ENCODE assay signal across 11 cellular contexts in the genomic region with DNA sequence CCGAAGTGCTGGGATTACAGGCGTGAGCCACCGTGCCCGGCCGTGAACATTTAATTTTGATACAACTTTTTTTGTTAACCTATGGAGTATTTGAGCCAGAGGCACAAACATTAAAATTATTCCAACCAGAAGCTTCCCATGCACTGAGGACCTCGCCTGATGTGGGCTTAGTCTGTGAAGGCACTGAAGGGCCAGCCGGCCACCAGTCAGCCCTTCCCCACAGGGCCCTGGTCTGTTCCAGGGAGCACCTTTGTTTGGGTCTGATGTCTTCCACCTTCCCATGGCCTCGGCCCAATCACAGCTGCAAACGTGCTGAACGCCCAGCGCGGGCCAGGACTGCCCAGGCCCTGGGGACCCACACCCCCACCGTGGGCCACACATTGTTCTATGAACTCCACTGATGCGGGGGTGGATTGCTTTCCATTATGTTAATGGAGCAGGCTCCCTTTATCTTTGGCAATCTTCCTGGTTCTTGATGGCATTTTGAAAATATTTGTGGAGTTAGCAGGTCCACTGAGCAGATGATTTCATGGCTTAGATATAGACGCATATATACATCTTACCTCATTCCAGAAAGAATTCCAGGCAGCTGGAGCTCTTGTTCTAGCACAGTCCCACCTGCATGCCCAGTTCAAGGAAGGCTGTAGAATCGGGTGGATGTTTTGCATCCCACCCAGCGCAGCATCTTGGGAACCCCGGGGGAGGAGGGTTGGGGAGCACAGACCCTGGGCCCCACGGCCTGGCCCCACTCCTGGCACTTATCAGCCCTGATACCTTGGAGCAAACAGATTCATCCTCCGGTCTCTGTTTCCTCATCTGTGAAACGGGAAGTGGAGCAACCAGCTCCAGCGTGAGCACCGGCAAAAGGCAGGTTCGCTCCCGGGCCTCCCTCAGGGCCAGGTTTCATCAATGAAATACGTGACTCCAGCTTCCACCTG. TPM values are rescaled to one million over a fixed set of nuclear protein-coding genes. Genes with fewer than 3 reads are reported as not detected.
DNase-seq lines count a peak whose midpoint lies in the region; ATAC-seq and TF ChIP-seq lines count a peak whose summit lies in the region.
"Had no signal": no experiment of that assay in that cellular context is flagged by ENCODE, and none has a peak within 500 bp of the region (broad histone marks: within the 10 kb centered on the region; RNA-seq: fewer than 3 reads in every experiment).

No MANE protein-coding gene starts in this region.

- H3K36me3 Mint-ChIP-seq in activated CD4-positive, alpha-beta memory T cell treated with anti-CD3 and anti-CD28 coated beads for 36 hours, result no peaks in the 10 kb centered on the region
- H3K36me3 Mint-ChIP-seq: CD4-positive, CD25-positive, alpha-beta regulatory T cell had no signal

- no peaks in the 10 kb centered on the region for H3K27me3 Mint-ChIP-seq in activated CD4-positive, alpha-beta memory T cell treated with anti-CD3 and anti-CD28 coated beads for 36 hours

- no TSS peak for BruUV-seq in A673 (replicated peaks; lab: Mats Ljungman, UMichigan)

- H3K9me3 Mint-ChIP-seq in activated CD4-positive, alpha-beta memory T cell treated with anti-CD3 and anti-CD28 coated beads for 36 hours, result no peaks in the 10 kb centered on the region
- H3K9me3 Mint-ChIP-seq: CD4-positive, CD25-positive, alpha-beta regulatory T cell had no signal

- H3K36me3 ChIP-seq in A673 (ENCODE audit: insufficient read depth, low read length, poor library complexity, severe bottlenecking), result no peaks in the 10 kb centered on the region
- H3K36me3 ChIP-seq in heart right ventricle, result no peaks in the 10 kb centered on the region
- H3K36me3 ChIP-seq: upper lobe of left lung had no signal

- POLR2A ChIA-PET in A673 (lab: Charles Lee; ENCODE audit: low non-redundant PET), result no interaction called here
- POLR2A ChIA-PET in activated CD4-positive, alpha-beta memory T cell treated with anti-CD3 and anti-CD28 coated beads for 36 hours (lab: Charles Lee), result interaction anchor here (0.5 kb wide), 1 partner anchor 106 kb away, joined by 3 read pairs; no protein-coding TSS in a partner anchor

- intact Hi-C loops in A673 (cut with micrococcal nuclease; ENCODE audit: unreplicated experiment), result no loop called here
- intact Hi-C loops in heart right ventricle (cut with DNase I), result no loop called here
- intact Hi-C loops in activated CD4-positive, alpha-beta memory T cell treated with anti-CD3 and anti-CD28 coated beads for 36 hours (cut with micrococcal nuclease), result no loop called here

- 60 to 63% methylated on average over 26 of the region's 26 CpGs for WGBS in heart right ventricle, 2 donors

- H3K9me3 ChIP-seq in A673 (ENCODE audit: low read depth, low read length, poor library complexity, severe bottlenecking), result no peaks in the 10 kb centered on the region
- H3K9me3 ChIP-seq in heart right ventricle, result no peaks in the 10 kb centered on the region
- H3K9me3 ChIP-seq: upper lobe of left lung had no signal

- DNase-seq in A673 (ENCODE audit: low spot score) (peak; percentile 83), GM03348 (ENCODE audit: low spot score) (peak; percentile 48), heart right ventricle (peak; percentile 50 to 51), germinal center (ENCODE audit: low spot score) (no peak), GM19240 (ENCODE audit: insufficient read length, low spot score) (no peak)
- DNase-seq in activated CD4-positive, alpha-beta memory T cell treated with anti-CD3 and anti-CD28 coated beads for 36 hours, result no peak
- DNase-seq: anterior cingulate cortex; CD4-positive, CD25-positive, alpha-beta regulatory T cell had no signal

- H3K4me1 ChIP-seq in A673 (ENCODE audit: insufficient read depth, low read length, poor library complexity, severe bottlenecking) (peaks cover 10% of the 10 kb centered on the region), heart right ventricle (peaks cover 0 to 28% (median 8%) of the 10 kb centered on the region in 9 donors)

- no peak overlapping the region for H3K4me3 ChIP-seq in A673 (ENCODE audit: low read depth, low read length, poor library complexity, severe bottlenecking)
- no peak overlapping the region for H3K4me3 ChIP-seq in heart right ventricle
- H3K4me3 ChIP-seq: upper lobe of left lung had no signal

- CTCF ChIA-PET in A673 (lab: Charles Lee), result interaction anchor here (0.5 kb wide), 1 partner anchor 15 kb away, joined by 4 read pairs; no protein-coding TSS in a partner anchor
- CTCF ChIA-PET in activated CD4-positive, alpha-beta memory T cell treated with anti-CD3 and anti-CD28 coated beads for 36 hours (lab: Charles Lee), result no interaction called here

- peaks cover 20% of the 10 kb centered on the region for H3K4me1 Mint-ChIP-seq in activated CD4-positive, alpha-beta memory T cell treated with anti-CD3 and anti-CD28 coated beads for 36 hours (ENCODE audit: low read depth)

- ATAC-seq in SK-N-SH treated with all-trans-retinoic acid at 6 μM for 48 hours (peak; percentile 95), heart right ventricle (peak; percentile 63 to 83 (median 75)), GM21576 (IDR thresholded peaks at IDR 0.05; ENCODE audit: unreplicated experiment) (no peak)

- no peak overlapping the region for H3K27ac ChIP-seq in A673 (ENCODE audit: low read depth, low read length, poor library complexity, severe bottlenecking)
- H3K27ac ChIP-seq in heart right ventricle, result no peak overlapping the region
- H3K27ac ChIP-seq: upper lobe of left lung had no signal

- TF ChIP-seq CTCF in A673 (conservative IDR thresholded peaks at IDR 0.05; ENCODE audit: low read depth, low read length), result no peak
- TF ChIP-seq CTCF in heart right ventricle (IDR thresholded peaks at IDR 0.05), result no peak

- H3K4me3 Mint-ChIP-seq in activated CD4-positive, alpha-beta memory T cell treated with anti-CD3 and anti-CD28 coated beads for 36 hours, result no peak overlapping the region
- H3K4me3 Mint-ChIP-seq: CD4-positive, CD25-positive, alpha-beta regulatory T cell had no signal

- H3K27ac Mint-ChIP-seq in activated CD4-positive, alpha-beta memory T cell treated with anti-CD3 and anti-CD28 coated beads for 36 hours, result no peak overlapping the region
- H3K27ac Mint-ChIP-seq: CD4-positive, CD25-positive, alpha-beta regulatory T cell had no signal

- no peaks in the 10 kb centered on the region for H3K27me3 ChIP-seq in A673 (replicated peaks; ENCODE audit: insufficient read depth, low read depth, low read length, poor library complexity)
- H3K27me3 ChIP-seq in heart right ventricle, result peaks cover 0 to 12% (median 0%) of the 10 kb centered on the region in 7 donors
- H3K27me3 ChIP-seq: upper lobe of left lung had no signal

TF ChIP-seq in SK-N-SH treated with all-trans-retinoic acid at 6 μM for 48 hours, 23 proteins besides CTCF, POLR2A, EP300 and RAD21:
- TF ChIP-seq TCF4 (CRISPR knock-in tag; IDR thresholded peaks at IDR 0.05; ENCODE audit: borderline replicate concordance), result peak; percentile 58; the same call in 1 of the 2 replicates
- TF ChIP-seq ZFP3 (CRISPR knock-in tag; IDR thresholded peaks at IDR 0.05), result no peak
- TF ChIP-seq, protein P1, sequence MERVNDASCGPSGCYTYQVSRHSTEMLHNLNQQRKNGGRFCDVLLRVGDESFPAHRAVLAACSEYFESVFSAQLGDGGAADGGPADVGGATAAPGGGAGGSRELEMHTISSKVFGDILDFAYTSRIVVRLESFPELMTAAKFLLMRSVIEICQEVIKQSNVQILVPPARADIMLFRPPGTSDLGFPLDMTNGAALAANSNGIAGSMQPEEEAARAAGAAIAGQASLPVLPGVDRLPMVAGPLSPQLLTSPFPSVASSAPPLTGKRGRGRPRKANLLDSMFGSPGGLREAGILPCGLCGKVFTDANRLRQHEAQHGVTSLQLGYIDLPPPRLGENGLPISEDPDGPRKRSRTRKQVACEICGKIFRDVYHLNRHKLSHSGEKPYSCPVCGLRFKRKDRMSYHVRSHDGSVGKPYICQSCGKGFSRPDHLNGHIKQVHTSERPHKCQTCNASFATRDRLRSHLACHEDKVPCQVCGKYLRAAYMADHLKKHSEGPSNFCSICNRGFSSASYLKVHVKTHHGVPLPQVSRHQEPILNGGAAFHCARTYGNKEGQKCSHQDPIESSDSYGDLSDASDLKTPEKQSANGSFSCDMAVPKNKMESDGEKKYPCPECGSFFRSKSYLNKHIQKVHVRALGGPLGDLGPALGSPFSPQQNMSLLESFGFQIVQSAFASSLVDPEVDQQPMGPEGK (CRISPR knock-in tag; IDR thresholded peaks at IDR 0.05; ENCODE audit: borderline replicate concordance), result 0 out of 2 replicates have a peak, but pooled peaks have one; percentile 39
- peak; percentile 96 for TF ChIP-seq ISL1 (CRISPR knock-in tag; IDR thresholded peaks at IDR 0.05)
- TF ChIP-seq, protein P2, sequence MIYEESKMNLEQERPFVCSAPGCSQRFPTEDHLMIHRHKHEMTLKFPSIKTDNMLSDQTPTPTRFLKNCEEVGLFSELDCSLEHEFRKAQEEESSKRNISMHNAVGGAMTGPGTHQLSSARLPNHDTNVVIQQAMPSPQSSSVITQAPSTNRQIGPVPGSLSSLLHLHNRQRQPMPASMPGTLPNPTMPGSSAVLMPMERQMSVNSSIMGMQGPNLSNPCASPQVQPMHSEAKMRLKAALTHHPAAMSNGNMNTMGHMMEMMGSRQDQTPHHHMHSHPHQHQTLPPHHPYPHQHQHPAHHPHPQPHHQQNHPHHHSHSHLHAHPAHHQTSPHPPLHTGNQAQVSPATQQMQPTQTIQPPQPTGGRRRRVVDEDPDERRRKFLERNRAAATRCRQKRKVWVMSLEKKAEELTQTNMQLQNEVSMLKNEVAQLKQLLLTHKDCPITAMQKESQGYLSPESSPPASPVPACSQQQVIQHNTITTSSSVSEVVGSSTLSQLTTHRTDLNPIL (CRISPR knock-in tag; IDR thresholded peaks at IDR 0.05; ENCODE audit: low read depth), result 0 out of 2 replicates have a peak, but pooled peaks have one; percentile 36
- TF ChIP-seq ESRRG (CRISPR knock-in tag; IDR thresholded peaks at IDR 0.05), result 0 out of 2 replicates have a peak, but pooled peaks have one; percentile 7
- no peak for TF ChIP-seq RARB (CRISPR knock-in tag; IDR thresholded peaks at IDR 0.05)

RNA-seq across cellular contexts. Expression of a gene that starts 14.5 kb away (rescaled TPM):
- 18.9 and 20.6 TPM in 2 replicates for total RNA-seq in A673 (2021)
- total RNA-seq in heart right ventricle, result 1 to 10 TPM in 6 of 10 donors, under 1 TPM in 4; 0.46 to 1.9 (median 1.2) TPM
- polyA plus RNA-seq in heart right ventricle, result 1 to 10 TPM in 1 of 2 donors, under 1 TPM in 1; 0.52 to 1.5 TPM
- 1 to 10 TPM in 1 of 2 experiments, under 1 TPM in 1; 0.63 to 1.4 TPM for total RNA-seq in activated CD4-positive, alpha-beta memory T cell treated with anti-CD3 and anti-CD28 coated beads for 36 hours
- polyA plus RNA-seq: CD4-positive, CD25-positive, alpha-beta regulatory T cell had no signal

RNA-seq across cellular contexts. Expression of a gene that starts 26.3 kb away (rescaled TPM):
- total RNA-seq in A673 (2021) (198 and 207 TPM in 2 replicates), heart right ventricle (100 to 1,000 TPM in 1 of 10 donors, 1 to 10 TPM in 9; 1.0 to 101 (median 2.0) TPM)
- 1 to 10 TPM; 2.8 to 4.0 TPM for polyA plus RNA-seq in heart right ventricle
- total RNA-seq in activated CD4-positive, alpha-beta memory T cell treated with anti-CD3 and anti-CD28 coated beads for 36 hours, result 100 to 1,000 TPM in 1 of 2 experiments, 10 to 100 TPM in 1; 99.4 to 103 TPM

RNA-seq across cellular contexts. Expression of a gene that starts 30.7 kb away (rescaled TPM):
- total RNA-seq in A673 (2021) (190 and 202 TPM in 2 replicates), heart right ventricle (100 to 1,000 TPM in 3 of 10 donors, 10 to 100 TPM in 7; 77.5 to 112 (median 94.8) TPM)
- polyA plus RNA-seq in heart right ventricle, result 100 to 1,000 TPM in 1 of 2 donors, 10 to 100 TPM in 1; 88.3 to 101 TPM
- 100 to 1,000 TPM; 139 to 147 TPM for total RNA-seq in activated CD4-positive, alpha-beta memory T cell treated with anti-CD3 and anti-CD28 coated beads for 36 hours

Comparison
In these comparisons a context has a peak if more than half of its experiments do, and no peak if none do; other contexts are left out.
1. DNase-seq: peak in A673 (single experiment), GM03348 (single experiment) and heart right ventricle (2 of 2); none in activated CD4-positive, alpha-beta memory T cell treated with anti-CD3 and anti-CD28 coated beads for 36 hours (single experiment), germinal center (single experiment) and GM19240 (single experiment).